1 cellular context compared by ENCODE assay signal in the genomic region with DNA sequence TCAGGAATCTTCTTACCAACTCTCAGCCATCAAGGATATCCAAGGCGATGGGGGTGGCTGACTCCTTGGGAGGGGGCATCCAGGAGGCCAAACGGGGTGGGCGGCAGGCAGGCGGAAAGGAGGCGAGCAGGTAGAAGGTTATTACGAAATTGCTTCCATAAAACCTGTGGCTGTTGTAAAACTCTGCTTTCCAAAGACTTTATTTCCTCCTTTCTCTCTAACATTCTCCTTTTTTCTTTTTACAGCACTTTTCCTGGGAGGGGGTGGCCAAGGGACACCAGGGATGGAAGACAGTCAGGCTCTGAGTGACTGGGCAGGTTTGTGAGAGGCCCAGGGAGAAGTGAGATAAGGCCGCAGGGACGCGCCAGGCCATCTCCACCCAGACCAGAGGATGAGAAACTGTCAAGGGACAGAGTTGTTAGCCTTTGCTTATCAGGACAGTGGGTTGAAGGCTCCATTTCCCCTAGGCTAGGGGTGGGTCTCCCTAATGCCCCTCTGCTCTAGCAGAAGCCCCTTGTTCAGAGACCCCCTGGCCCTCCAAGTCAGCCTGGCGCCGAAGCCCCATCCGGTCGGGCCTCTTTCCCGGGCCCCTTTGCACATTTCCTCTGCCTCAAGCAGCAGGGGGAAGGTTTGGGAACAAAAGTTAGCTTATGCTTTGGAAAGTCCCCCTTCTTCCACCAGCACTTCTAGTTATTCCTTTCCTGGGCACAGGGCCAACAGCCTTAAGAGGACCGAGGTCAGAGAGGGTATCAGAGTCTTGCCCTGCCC.
A peak's percentile ranks its signal among the peaks of the same experiment; 100 is the strongest.
TF ChIP-seq lines count a peak whose summit lies in the region.

No MANE protein-coding gene starts in this region.

TF ChIP-seq in K562, 482 proteins besides CTCF, POLR2A, EP300 and RAD21 (continued from another document and continues in another):
- TF ChIP-seq, protein P1, sequence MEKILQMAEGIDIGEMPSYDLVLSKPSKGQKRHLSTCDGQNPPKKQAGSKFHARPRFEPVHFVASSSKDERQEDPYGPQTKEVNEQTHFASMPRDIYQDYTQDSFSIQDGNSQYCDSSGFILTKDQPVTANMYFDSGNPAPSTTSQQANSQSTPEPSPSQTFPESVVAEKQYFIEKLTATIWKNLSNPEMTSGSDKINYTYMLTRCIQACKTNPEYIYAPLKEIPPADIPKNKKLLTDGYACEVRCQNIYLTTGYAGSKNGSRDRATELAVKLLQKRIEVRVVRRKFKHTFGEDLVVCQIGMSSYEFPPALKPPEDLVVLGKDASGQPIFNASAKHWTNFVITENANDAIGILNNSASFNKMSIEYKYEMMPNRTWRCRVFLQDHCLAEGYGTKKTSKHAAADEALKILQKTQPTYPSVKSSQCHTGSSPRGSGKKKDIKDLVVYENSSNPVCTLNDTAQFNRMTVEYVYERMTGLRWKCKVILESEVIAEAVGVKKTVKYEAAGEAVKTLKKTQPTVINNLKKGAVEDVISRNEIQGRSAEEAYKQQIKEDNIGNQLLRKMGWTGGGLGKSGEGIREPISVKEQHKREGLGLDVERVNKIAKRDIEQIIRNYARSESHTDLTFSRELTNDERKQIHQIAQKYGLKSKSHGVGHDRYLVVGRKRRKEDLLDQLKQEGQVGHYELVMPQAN (IDR thresholded peaks at IDR 0.05; ENCODE audit: borderline replicate concordance), result no peak
- TF ChIP-seq SP1 (CRISPR knock-in tag; IDR thresholded peaks at IDR 0.05) (peak; percentile 61), PURB (CRISPR knock-in tag; IDR thresholded peaks at IDR 0.05; ENCODE audit: low read depth) (no peak), TAF15 (IDR thresholded peaks at IDR 0.05; ENCODE audit: low read depth, low read length) (no peak), MAFK (IDR thresholded peaks at IDR 0.05; ENCODE audit: low read length) (peak; percentile 61), KDM1A (IDR thresholded peaks at IDR 0.05) (peak; percentile 46 to 48; a peak in 2 of 4 replicates), SIN3A (IDR thresholded peaks at IDR 0.05; ENCODE audit: borderline replicate concordance in 2 of 2, control insufficient read depth in 1 of 2, low read depth in 2 of 2, low read length in 2 of 2) (0 out of 4 replicates have a peak, but pooled peaks of 1 of the 2 experiments have one; percentile 23), GABPA (tag; conservative IDR thresholded peaks at IDR 0.05; ENCODE audit: low read depth) (no peak; the same call in 1 of the 2 replicates), MCM5 (IDR thresholded peaks at IDR 0.05; ENCODE audit: low read depth) (no peak), CEBPG (CRISPR knock-in tag; IDR thresholded peaks at IDR 0.05) (no peak), CEBPG (tag; conservative IDR thresholded peaks at IDR 0.05 in 1 of 2, IDR thresholded peaks at IDR 0.05 in 1 of 2) (peak in 1 of 2 experiments; percentile 10; a peak in 1 of 4 replicates), ZNF79 (CRISPR knock-in tag; IDR thresholded peaks at IDR 0.05; ENCODE audit: low read depth) (no peak), ZNF239 (CRISPR knock-in tag; IDR thresholded peaks at IDR 0.05) (no peak), CBX3 (IDR thresholded peaks at IDR 0.05; ENCODE audit: borderline replicate concordance in 1 of 2, low read length in 2 of 2) (no peak), DDX20 (tag; IDR thresholded peaks at IDR 0.05; ENCODE audit: low read depth) (no peak), SREBF2 (CRISPR knock-in tag; IDR thresholded peaks at IDR 0.05) (no peak), XRCC5 (IDR thresholded peaks at IDR 0.05; ENCODE audit: low read depth, low read length) (peak; percentile 74; the same call in 1 of the 2 replicates), DMBX1 (CRISPR knock-in tag; IDR thresholded peaks at IDR 0.05; ENCODE audit: borderline replicate concordance) (0 out of 2 replicates have a peak, but pooled peaks have one; percentile 45), ZNF263 (CRISPR knock-in tag; IDR thresholded peaks at IDR 0.05; ENCODE audit: borderline replicate concordance) (no peak), DNMT1 (IDR thresholded peaks at IDR 0.05) (no peak), RHOXF2B (CRISPR knock-in tag; conservative IDR thresholded peaks at IDR 0.05) (no peak), TBP (optimal IDR thresholded peaks at IDR 0.05; ENCODE audit: low read depth, low read length) (peak; percentile 90), MCM3 (IDR thresholded peaks at IDR 0.05) (no peak), NR2C1 (IDR thresholded peaks at IDR 0.05) (no peak), NR2C1 (tag; IDR thresholded peaks at IDR 0.05) (no peak), ZNF41 (CRISPR knock-in tag; conservative IDR thresholded peaks at IDR 0.05) (no peak), ZNF589 (CRISPR knock-in tag; IDR thresholded peaks at IDR 0.05; ENCODE audit: low read depth) (no peak), SMARCE1 (IDR thresholded peaks at IDR 0.05) (peak; percentile 89), CBX1 (IDR thresholded peaks at IDR 0.05; ENCODE audit: low read depth) (no peak; the same call in 1 of the 2 replicates), SOX6 (IDR thresholded peaks at IDR 0.05) (peak; percentile 77), CHD4 (IDR thresholded peaks at IDR 0.05; ENCODE audit: insufficient read depth, insufficient replicate concordance, low read depth, low read length, poor library complexity, severe bottlenecking) (no peak), JUND (IDR thresholded peaks at IDR 0.05; ENCODE audit: borderline replicate concordance, low read depth, low read length) (peak; percentile 69), JUND (tag; IDR thresholded peaks at IDR 0.05; ENCODE audit: borderline replicate concordance, low read depth, low read length) (peak; percentile 70; the same call in 2 of the 3 replicates), HNRNPUL1 (IDR thresholded peaks at IDR 0.05; ENCODE audit: low read length) (no peak), HNRNPLL (IDR thresholded peaks at IDR 0.05; ENCODE audit: low read depth, low read length, poor library complexity, severe bottlenecking) (no peak), KLF1 (tag; IDR thresholded peaks at IDR 0.05) (no peak), RBM22 (IDR thresholded peaks at IDR 0.05; ENCODE audit: low read depth, low read length, poor library complexity, severe bottlenecking) (no peak), ARID2 (IDR thresholded peaks at IDR 0.05) (no peak)
- TF ChIP-seq, protein P2, sequence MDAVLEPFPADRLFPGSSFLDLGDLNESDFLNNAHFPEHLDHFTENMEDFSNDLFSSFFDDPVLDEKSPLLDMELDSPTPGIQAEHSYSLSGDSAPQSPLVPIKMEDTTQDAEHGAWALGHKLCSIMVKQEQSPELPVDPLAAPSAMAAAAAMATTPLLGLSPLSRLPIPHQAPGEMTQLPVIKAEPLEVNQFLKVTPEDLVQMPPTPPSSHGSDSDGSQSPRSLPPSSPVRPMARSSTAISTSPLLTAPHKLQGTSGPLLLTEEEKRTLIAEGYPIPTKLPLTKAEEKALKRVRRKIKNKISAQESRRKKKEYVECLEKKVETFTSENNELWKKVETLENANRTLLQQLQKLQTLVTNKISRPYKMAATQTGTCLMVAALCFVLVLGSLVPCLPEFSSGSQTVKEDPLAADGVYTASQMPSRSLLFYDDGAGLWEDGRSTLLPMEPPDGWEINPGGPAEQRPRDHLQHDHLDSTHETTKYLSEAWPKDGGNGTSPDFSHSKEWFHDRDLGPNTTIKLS (IDR thresholded peaks at IDR 0.05; ENCODE audit: borderline replicate concordance, low read depth), result no peak
- TF ChIP-seq, protein P3, sequence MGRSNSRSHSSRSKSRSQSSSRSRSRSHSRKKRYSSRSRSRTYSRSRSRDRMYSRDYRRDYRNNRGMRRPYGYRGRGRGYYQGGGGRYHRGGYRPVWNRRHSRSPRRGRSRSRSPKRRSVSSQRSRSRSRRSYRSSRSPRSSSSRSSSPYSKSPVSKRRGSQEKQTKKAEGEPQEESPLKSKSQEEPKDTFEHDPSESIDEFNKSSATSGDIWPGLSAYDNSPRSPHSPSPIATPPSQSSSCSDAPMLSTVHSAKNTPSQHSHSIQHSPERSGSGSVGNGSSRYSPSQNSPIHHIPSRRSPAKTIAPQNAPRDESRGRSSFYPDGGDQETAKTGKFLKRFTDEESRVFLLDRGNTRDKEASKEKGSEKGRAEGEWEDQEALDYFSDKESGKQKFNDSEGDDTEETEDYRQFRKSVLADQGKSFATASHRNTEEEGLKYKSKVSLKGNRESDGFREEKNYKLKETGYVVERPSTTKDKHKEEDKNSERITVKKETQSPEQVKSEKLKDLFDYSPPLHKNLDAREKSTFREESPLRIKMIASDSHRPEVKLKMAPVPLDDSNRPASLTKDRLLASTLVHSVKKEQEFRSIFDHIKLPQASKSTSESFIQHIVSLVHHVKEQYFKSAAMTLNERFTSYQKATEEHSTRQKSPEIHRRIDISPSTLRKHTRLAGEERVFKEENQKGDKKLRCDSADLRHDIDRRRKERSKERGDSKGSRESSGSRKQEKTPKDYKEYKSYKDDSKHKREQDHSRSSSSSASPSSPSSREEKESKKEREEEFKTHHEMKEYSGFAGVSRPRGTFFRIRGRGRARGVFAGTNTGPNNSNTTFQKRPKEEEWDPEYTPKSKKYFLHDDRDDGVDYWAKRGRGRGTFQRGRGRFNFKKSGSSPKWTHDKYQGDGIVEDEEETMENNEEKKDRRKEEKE (IDR thresholded peaks at IDR 0.05; ENCODE audit: borderline replicate concordance in 1 of 2, control insufficient read depth in 1 of 2, low read depth in 2 of 2, low read length in 1 of 2), result no peak; a peak in 1 of 4 replicates
- TF ChIP-seq, protein P4, sequence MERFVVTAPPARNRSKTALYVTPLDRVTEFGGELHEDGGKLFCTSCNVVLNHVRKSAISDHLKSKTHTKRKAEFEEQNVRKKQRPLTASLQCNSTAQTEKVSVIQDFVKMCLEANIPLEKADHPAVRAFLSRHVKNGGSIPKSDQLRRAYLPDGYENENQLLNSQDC (CRISPR knock-in tag; IDR thresholded peaks at IDR 0.05), result no peak
- TF ChIP-seq, protein P5, sequence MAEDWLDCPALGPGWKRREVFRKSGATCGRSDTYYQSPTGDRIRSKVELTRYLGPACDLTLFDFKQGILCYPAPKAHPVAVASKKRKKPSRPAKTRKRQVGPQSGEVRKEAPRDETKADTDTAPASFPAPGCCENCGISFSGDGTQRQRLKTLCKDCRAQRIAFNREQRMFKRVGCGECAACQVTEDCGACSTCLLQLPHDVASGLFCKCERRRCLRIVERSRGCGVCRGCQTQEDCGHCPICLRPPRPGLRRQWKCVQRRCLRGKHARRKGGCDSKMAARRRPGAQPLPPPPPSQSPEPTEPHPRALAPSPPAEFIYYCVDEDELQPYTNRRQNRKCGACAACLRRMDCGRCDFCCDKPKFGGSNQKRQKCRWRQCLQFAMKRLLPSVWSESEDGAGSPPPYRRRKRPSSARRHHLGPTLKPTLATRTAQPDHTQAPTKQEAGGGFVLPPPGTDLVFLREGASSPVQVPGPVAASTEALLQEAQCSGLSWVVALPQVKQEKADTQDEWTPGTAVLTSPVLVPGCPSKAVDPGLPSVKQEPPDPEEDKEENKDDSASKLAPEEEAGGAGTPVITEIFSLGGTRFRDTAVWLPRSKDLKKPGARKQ (CRISPR knock-in tag; IDR thresholded peaks at IDR 0.05), result no peak
- TF ChIP-seq, protein P6, sequence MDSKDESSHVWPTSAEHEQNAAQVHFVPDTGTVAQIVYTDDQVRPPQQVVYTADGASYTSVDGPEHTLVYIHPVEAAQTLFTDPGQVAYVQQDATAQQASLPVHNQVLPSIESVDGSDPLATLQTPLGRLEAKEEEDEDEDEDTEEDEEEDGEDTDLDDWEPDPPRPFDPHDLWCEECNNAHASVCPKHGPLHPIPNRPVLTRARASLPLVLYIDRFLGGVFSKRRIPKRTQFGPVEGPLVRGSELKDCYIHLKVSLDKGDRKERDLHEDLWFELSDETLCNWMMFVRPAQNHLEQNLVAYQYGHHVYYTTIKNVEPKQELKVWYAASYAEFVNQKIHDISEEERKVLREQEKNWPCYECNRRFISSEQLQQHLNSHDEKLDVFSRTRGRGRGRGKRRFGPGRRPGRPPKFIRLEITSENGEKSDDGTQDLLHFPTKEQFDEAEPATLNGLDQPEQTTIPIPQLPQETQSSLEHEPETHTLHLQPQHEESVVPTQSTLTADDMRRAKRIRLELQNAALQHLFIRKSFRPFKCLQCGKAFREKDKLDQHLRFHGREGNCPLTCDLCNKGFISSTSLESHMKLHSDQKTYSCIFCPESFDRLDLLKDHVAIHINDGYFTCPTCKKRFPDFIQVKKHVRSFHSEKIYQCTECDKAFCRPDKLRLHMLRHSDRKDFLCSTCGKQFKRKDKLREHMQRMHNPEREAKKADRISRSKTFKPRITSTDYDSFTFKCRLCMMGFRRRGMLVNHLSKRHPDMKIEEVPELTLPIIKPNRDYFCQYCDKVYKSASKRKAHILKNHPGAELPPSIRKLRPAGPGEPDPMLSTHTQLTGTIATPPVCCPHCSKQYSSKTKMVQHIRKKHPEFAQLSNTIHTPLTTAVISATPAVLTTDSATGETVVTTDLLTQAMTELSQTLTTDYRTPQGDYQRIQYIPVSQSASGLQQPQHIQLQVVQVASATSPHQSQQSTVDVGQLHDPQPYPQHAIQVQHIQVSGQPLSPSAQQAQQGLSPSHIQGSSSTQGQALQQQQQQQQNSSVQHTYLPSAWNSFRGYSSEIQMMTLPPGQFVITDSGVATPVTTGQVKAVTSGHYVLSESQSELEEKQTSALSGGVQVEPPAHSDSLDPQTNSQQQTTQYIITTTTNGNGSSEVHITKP (IDR thresholded peaks at IDR 0.05; ENCODE audit: partially characterized antibody), result peak; percentile 98
- TF ChIP-seq, protein P7, sequence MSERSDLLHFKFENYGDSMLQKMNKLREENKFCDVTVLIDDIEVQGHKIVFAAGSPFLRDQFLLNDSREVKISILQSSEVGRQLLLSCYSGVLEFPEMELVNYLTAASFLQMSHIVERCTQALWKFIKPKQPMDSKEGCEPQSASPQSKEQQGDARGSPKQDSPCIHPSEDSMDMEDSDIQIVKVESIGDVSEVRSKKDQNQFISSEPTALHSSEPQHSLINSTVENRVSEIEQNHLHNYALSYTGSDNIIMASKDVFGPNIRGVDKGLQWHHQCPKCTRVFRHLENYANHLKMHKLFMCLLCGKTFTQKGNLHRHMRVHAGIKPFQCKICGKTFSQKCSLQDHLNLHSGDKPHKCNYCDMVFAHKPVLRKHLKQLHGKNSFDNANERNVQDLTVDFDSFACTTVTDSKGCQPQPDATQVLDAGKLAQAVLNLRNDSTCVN (CRISPR knock-in tag; IDR thresholded peaks at IDR 0.05), result no peak
